Comparison of ENCODE assay signal across 13 cellular contexts in genomic region chr4:148053298-148054003, GRCh38.
DNase-seq lines count a peak whose midpoint lies in the region; ATAC-seq and TF ChIP-seq lines count a peak whose summit lies in the region.
"Had no signal": no experiment of that assay in that cellular context is flagged by ENCODE, and none has a peak within 500 bp of the region (broad histone marks: within the 10 kb centered on the region; RNA-seq: fewer than 3 reads in every experiment).

No MANE protein-coding gene starts in this region.

- in situ Hi-C loops in IMR-90 (cut with MboI; ENCODE audit: low sequenced_read_pairs) = no loop called here

- H3K56ac ChIP-seq in IMR-90 (ENCODE audit: extremely low read depth, insufficient read depth, low read length) = no peak overlapping the region

- no peak overlapping the region for H4K8ac ChIP-seq in IMR-90 (ENCODE audit: low read depth in 2 of 2, low read length in 2 of 2)

- no peaks in the 10 kb centered on the region for H3K27me3 Mint-ChIP-seq in CD8-positive, alpha-beta T cell (ENCODE audit: low read depth)
- no peaks in the 10 kb centered on the region for H3K27me3 Mint-ChIP-seq in T-cell
- peaks cover 9% of the 10 kb centered on the region for H3K27me3 Mint-ChIP-seq in stimulated activated memory B cell treated with anti-CD40 and anti-IgM and Interleukin-4, amounts not matched to agents 10 μg/mL and 1 μg/mL and 100 μg/mL, for 72 hours

- no peaks in the 10 kb centered on the region for H3K36me3 ChIP-seq in CD8-positive, alpha-beta T cell (ENCODE audit: insufficient read depth, low read length)
- peaks cover 8% of the 10 kb centered on the region for H3K36me3 ChIP-seq in IMR-90 (ENCODE audit: control insufficient read depth, insufficient read depth, low read length)
- H3K36me3 ChIP-seq: transverse colon had no signal

- H2BK15ac ChIP-seq in IMR-90 (ENCODE audit: low read depth, low read length) = no peak overlapping the region

- peaks cover 2% of the 10 kb centered on the region for H3K36me3 Mint-ChIP-seq in CD8-positive, alpha-beta T cell
- peaks cover 4% of the 10 kb centered on the region for H3K36me3 Mint-ChIP-seq in T-cell
- H3K36me3 Mint-ChIP-seq in stimulated activated memory B cell treated with anti-CD40 and anti-IgM and Interleukin-4, amounts not matched to agents 10 μg/mL and 1 μg/mL and 100 μg/mL, for 72 hours = no peaks in the 10 kb centered on the region

- H4K20me1 ChIP-seq in IMR-90 (ENCODE audit: insufficient read depth, low read length) = peaks cover 17% of the 10 kb centered on the region

- no TSS peak for BruUV-seq in IMR-90 (replicated peaks; lab: Mats Ljungman, UMichigan)

- H3K4me3 Mint-ChIP-seq in CD8-positive, alpha-beta T cell = peak overlapping the region; percentile 80
- peak overlapping the region in 1 of 3 donors; percentile 82 for H3K4me3 Mint-ChIP-seq in T-cell
- H3K4me3 Mint-ChIP-seq in stimulated activated memory B cell treated with anti-CD40 and anti-IgM and Interleukin-4, amounts not matched to agents 10 μg/mL and 1 μg/mL and 100 μg/mL, for 72 hours = no peak overlapping the region

- H2AK9ac ChIP-seq in IMR-90 (replicated peaks; ENCODE audit: low read depth, low read length, poor library complexity) = no peak overlapping the region

- H3K23ac ChIP-seq in IMR-90 (ENCODE audit: low read depth, low read length) = no peak overlapping the region

- peaks cover 26 to 30% of the 10 kb centered on the region in 2 experiments for H3K79me1 ChIP-seq in IMR-90 (ENCODE audit: low read depth in 1 of 2, low read length in 2 of 2)

- no peak overlapping the region for H2BK20ac ChIP-seq in IMR-90 (ENCODE audit: low read depth, low read length)

- H3K27ac ChIP-seq in CD8-positive, alpha-beta T cell (ENCODE audit: low read depth, low read length) = peak overlapping the region; percentile 69
- H3K27ac ChIP-seq in IMR-90 (ENCODE audit: insufficient read depth, low read length) (no peak overlapping the region), right cardiac atrium (ENCODE audit: low read length) (peak overlapping the region; percentile 96)
- H3K27ac ChIP-seq: KMS-11, transverse colon had no signal

- peak overlapping the region; percentile 84 for H3K27ac Mint-ChIP-seq in CD8-positive, alpha-beta T cell
- H3K27ac Mint-ChIP-seq in T-cell = peak overlapping the region; percentile 88 to 99
- H3K27ac Mint-ChIP-seq in stimulated activated memory B cell treated with anti-CD40 and anti-IgM and Interleukin-4, amounts not matched to agents 10 μg/mL and 1 μg/mL and 100 μg/mL, for 72 hours = no peak overlapping the region

- POLR2A ChIA-PET in CD8-positive, alpha-beta T cell (lab: Charles Lee) = interaction anchor here (1.3 to 8.2 kb wide), 4 partner anchors 8 to 390 kb away, joined by 4 to 93 read pairs (median 8); partner anchors contain the start of gene NR3C2
- POLR2A ChIA-PET in IMR-90 (lab: Charles Lee; ENCODE audit: unreplicated experiment) (no interaction called here), T-cell (lab: Charles Lee) (interaction anchor here (0.5 to 1.6 kb wide), 3 partner anchors 23 to 390 kb away, joined by 3 to 19 read pairs (median 13); partner anchors contain the start of gene NR3C2 (in 1 of the 2))

- no peak for TF ChIP-seq CTCF in CD8-positive, alpha-beta T cell (IDR thresholded peaks at IDR 0.05)
- no peak for TF ChIP-seq CTCF in IMR-90 (conservative IDR thresholded peaks at IDR 0.05; ENCODE audit: low read depth, low read length)

- peaks cover 2% of the 10 kb centered on the region for H3K9me3 Mint-ChIP-seq in CD8-positive, alpha-beta T cell
- H3K9me3 Mint-ChIP-seq in T-cell = peaks cover 0 to 3% (median 0%) of the 10 kb centered on the region in 3 donors
- no peaks in the 10 kb centered on the region for H3K9me3 Mint-ChIP-seq in stimulated activated memory B cell treated with anti-CD40 and anti-IgM and Interleukin-4, amounts not matched to agents 10 μg/mL and 1 μg/mL and 100 μg/mL, for 72 hours

- no CpG with 5 or more reads among the region's 11 CpGs for WGBS in IMR-90 (ENCODE audit: extremely low coverage in 2 of 2, insufficient read length in 1 of 2), 2 experiments
- 65% methylated on average over 11 of the region's 11 CpGs for WGBS in right cardiac atrium

- dilution Hi-C loops in IMR-90 (cut with HindIII; ENCODE audit: low sequenced_read_pairs, unreplicated experiment) = no loop called here

- no peaks in the 10 kb centered on the region for H3K9me3 ChIP-seq in CD8-positive, alpha-beta T cell (ENCODE audit: low read length)
- H3K9me3 ChIP-seq in IMR-90 (ENCODE audit: control insufficient read depth, insufficient read depth, low read length) (no peaks in the 10 kb centered on the region), right cardiac atrium (ENCODE audit: control insufficient read depth, low read length) (no peaks in the 10 kb centered on the region)
- H3K9me3 ChIP-seq: transverse colon had no signal

- no peak overlapping the region for H3K9ac ChIP-seq in IMR-90 (ENCODE audit: low read depth, low read length)
- H3K9ac ChIP-seq: KMS-11 had no signal

- H2BK5ac ChIP-seq in IMR-90 (ENCODE audit: low read depth, low read length, poor library complexity, severe bottlenecking) = no peak overlapping the region

- H3K14ac ChIP-seq in IMR-90 (replicated peaks; ENCODE audit: low read depth, low read length) = no peak overlapping the region

- H2AK5ac ChIP-seq in IMR-90 (ENCODE audit: low read depth, low read length) = no peak overlapping the region

- peaks cover 81% of the 10 kb centered on the region for H3K4me1 Mint-ChIP-seq in CD8-positive, alpha-beta T cell (ENCODE audit: low read depth)
- peaks cover 77 to 80% (median 80%) of the 10 kb centered on the region in 3 donors for H3K4me1 Mint-ChIP-seq in T-cell
- H3K4me1 Mint-ChIP-seq in stimulated activated memory B cell treated with anti-CD40 and anti-IgM and Interleukin-4, amounts not matched to agents 10 μg/mL and 1 μg/mL and 100 μg/mL, for 72 hours = peaks cover 20% of the 10 kb centered on the region

- peaks cover 13% of the 10 kb centered on the region for H3K9me1 ChIP-seq in IMR-90 (ENCODE audit: insufficient read depth, low read length)

- H2BK120ac ChIP-seq in IMR-90 (ENCODE audit: low read depth, low read length) = no peak overlapping the region

- H3K4ac ChIP-seq in IMR-90 (ENCODE audit: low read depth, low read length) = no peak overlapping the region

- intact Hi-C loops in CD8-positive, alpha-beta T cell (cut with DNase I, micrococcal nuclease) = loop anchor here (2.0 to 10.0 kb wide), 7 partner anchors 59 to 439 kb away; partner anchors contain the start of genes NR3C2 (in 1 of the 2), PRMT9 (in 1 of the 2) and TMEM184C (in 1 of the 2)
- intact Hi-C loops in IMR-90 (cut with micrococcal nuclease) (no loop called here), right cardiac atrium (cut with DNase I) (loop anchor here in 1 of 4 donors (10.0 kb wide), 1 partner anchor 391 kb away; the partner anchor contains the start of gene NR3C2)

- H3K27me3 ChIP-seq in CD8-positive, alpha-beta T cell (ENCODE audit: insufficient read depth, low read length) = no peaks in the 10 kb centered on the region
- H3K27me3 ChIP-seq in IMR-90 (ENCODE audit: control insufficient read depth, insufficient read depth, low read length) = no peaks in the 10 kb centered on the region
- no peaks in the 10 kb centered on the region for H3K27me3 ChIP-seq in right cardiac atrium (ENCODE audit: control insufficient read depth, insufficient read depth)
- H3K27me3 ChIP-seq: transverse colon had no signal

- H4K5ac ChIP-seq in IMR-90 (ENCODE audit: low read depth, low read length) = no peak overlapping the region

- H4K91ac ChIP-seq in IMR-90 (ENCODE audit: insufficient read depth, low read depth, low read length) = no peak overlapping the region

- H3K4me2 ChIP-seq in IMR-90 (ENCODE audit: low read depth, low read length) = no peak overlapping the region
- H3K4me2 ChIP-seq: KMS-11 had no signal

- no peak for TF ChIP-seq POLR2A in IMR-90 (IDR thresholded peaks at IDR 0.05; ENCODE audit: low read depth, low read length)

- TF ChIP-seq RAD21 in IMR-90 (IDR thresholded peaks at IDR 0.05; ENCODE audit: low read length) = no peak

- no peak overlapping the region for H2AFZ ChIP-seq in IMR-90 (replicated peaks; ENCODE audit: low read length, poor library complexity)

- no peak for DNase-seq in CD8-positive, alpha-beta T cell
- DNase-seq in IMR-90 (peak; percentile 23), T-cell (no peak), right cardiac atrium (peak; percentile 49 to 72 (median 69)), activated gamma-delta T cell (lab: John Stamatoyannopoulos, UW) (no peak)
- DNase-seq in activated CD4-positive, CD25-positive, alpha-beta regulatory T cell treated with anti-CD3 and anti-CD28 coated beads, Interleukin-2, amount 50 U/mL, for 72 hours = no peak
- DNase-seq: activated CD4-positive, alpha-beta T cell treated with anti-CD3 and anti-CD28 coated beads for 1 hour; activated effector memory CD4-positive, alpha-beta T cell treated with anti-CD3 and anti-CD28 coated beads, Interleukin-2, amount 50 U/mL, for 16 hours; transverse colon had no signal

- no peak overlapping the region for H3K18ac ChIP-seq in IMR-90 (ENCODE audit: low read depth, low read length)

- peaks cover 79% of the 10 kb centered on the region for H3K4me1 ChIP-seq in CD8-positive, alpha-beta T cell (ENCODE audit: insufficient read depth, low read length)
- H3K4me1 ChIP-seq in IMR-90 (ENCODE audit: control insufficient read depth, insufficient read depth, low read length) (peaks cover 6% of the 10 kb centered on the region; the same call in 1 of the 2 replicates), right cardiac atrium (ENCODE audit: control insufficient read depth, insufficient read depth, low read length) (peaks cover 8% of the 10 kb centered on the region)

- ATAC-seq in CD8-positive, alpha-beta T cell = no peak
- ATAC-seq in IMR-90 (ENCODE audit: low read depth) (no peak), T-cell (replicated peaks in 1 of 4) (no peak), right cardiac atrium (peak; percentile 73 to 80), HG02884 (IDR thresholded peaks at IDR 0.05; ENCODE audit: unreplicated experiment) (no peak)
- no peak for ATAC-seq in stimulated activated memory B cell treated with anti-CD40 and anti-IgM and Interleukin-4, amounts not matched to agents 10 μg/mL and 1 μg/mL and 100 μg/mL, for 72 hours

- CTCF ChIA-PET in CD8-positive, alpha-beta T cell (lab: Charles Lee) = interaction anchor here (1.1 to 4.0 kb wide), 8 partner anchors 9 to 390 kb away, joined by 3 to 22 read pairs (median 5); no protein-coding TSS in a partner anchor
- CTCF ChIA-PET in IMR-90 (lab: Yijun Ruan, JAX) (interaction anchor here (0.6 to 0.8 kb wide), 2 partner anchors 11 to 1321 kb away, joined by 3 read pairs; no protein-coding TSS in a partner anchor), T-cell (lab: Charles Lee) (interaction anchor here (1.3 to 1.7 kb wide), 3 partner anchors 8 to 14 kb away, joined by 3 to 9 read pairs (median 7); no protein-coding TSS in a partner anchor)

- peak overlapping the region; percentile 28 for H3K4me3 ChIP-seq in CD8-positive, alpha-beta T cell (ENCODE audit: low read depth, low read length)
- H3K4me3 ChIP-seq in IMR-90 (ENCODE audit: insufficient read depth, low read depth, low read length) (no peak overlapping the region), right cardiac atrium (ENCODE audit: low read length) (no peak overlapping the region)
- H3K4me3 ChIP-seq: lung, transverse colon had no signal

TF ChIP-seq in IMR-90, 13 proteins besides CTCF, POLR2A, EP300 and RAD21 (continues in another document):
- no peak for TF ChIP-seq MAFK (IDR thresholded peaks at IDR 0.05; ENCODE audit: low read depth, low read length)

Comparison
In these comparisons a context has a peak if more than half of its experiments do, and no peak if none do; other contexts are left out.
1. ATAC-seq: peak in right cardiac atrium (2 of 2); none in CD8-positive, alpha-beta T cell (single experiment), IMR-90 (single experiment), T-cell (0 of 4), stimulated activated memory B cell treated with anti-CD40 and anti-IgM and Interleukin-4, amounts not matched to agents 10 μg/mL and 1 μg/mL and 100 μg/mL, for 72 hours (single experiment) and HG02884 (single experiment).
2. DNase-seq: peak in IMR-90 (single experiment) and right cardiac atrium (3 of 3); none in CD8-positive, alpha-beta T cell (0 of 7), T-cell (0 of 34), activated CD4-positive, CD25-positive, alpha-beta regulatory T cell treated with anti-CD3 and anti-CD28 coated beads, Interleukin-2, amount 50 U/mL, for 72 hours (single experiment) and activated gamma-delta T cell (single experiment).